In genomic region chr2:2671826-2672225, GRCh38 we compare ENCODE assay signal across 19 cellular contexts.
DNase-seq lines count a peak whose midpoint lies in the region; ATAC-seq and TF ChIP-seq lines count a peak whose summit lies in the region.
"Had no signal": no experiment of that assay in that cellular context is flagged by ENCODE, and none has a peak within 500 bp of the region (broad histone marks: within the 10 kb centered on the region; RNA-seq: fewer than 3 reads in every experiment).

No MANE protein-coding gene starts in this region.

- H3K4me2 ChIP-seq in GM23338, result no peak overlapping the region
- no peak overlapping the region for H3K4me2 ChIP-seq in neuronal stem cell (ENCODE audit: insufficient read depth, low read length, poor library complexity, severe bottlenecking)
- H3K4me2 ChIP-seq in MM.1S (ENCODE audit: low read depth, low read length), result no peak overlapping the region
- H3K4me2 ChIP-seq: A549; BLaER1 treated with 17β-estradiol and CSF1 and Interleukin-3, amounts not matched to agents 10 nM and 100 nM had no signal

- no peaks in the 10 kb centered on the region for H3K36me3 ChIP-seq in GM23338 (ENCODE audit: insufficient read depth)
- H3K36me3 ChIP-seq in neuronal stem cell (replicated peaks in 1 of 2; ENCODE audit: control insufficient read depth in 2 of 2, insufficient read depth in 2 of 2, low read length in 2 of 2), result no peaks in the 10 kb centered on the region
- no peaks in the 10 kb centered on the region for H3K36me3 ChIP-seq in MM.1S (replicated peaks; ENCODE audit: insufficient read depth, low read length)
- H3K36me3 ChIP-seq: BLaER1 treated with 17β-estradiol and CSF1 and Interleukin-3, amounts not matched to agents 10 nM and 100 nM had no signal

- H3K4me3 ChIP-seq in GM23338, result no peak overlapping the region
- H3K4me3 ChIP-seq in neuronal stem cell (ENCODE audit: low read length in 2 of 2), result no peak overlapping the region
- H3K4me3 ChIP-seq in MM.1S (ENCODE audit: low read length), result no peak overlapping the region
- H3K4me3 ChIP-seq: A549; BLaER1 treated with 17β-estradiol and CSF1 and Interleukin-3, amounts not matched to agents 10 nM and 100 nM had no signal

- H3K9me3 ChIP-seq in neuronal stem cell (replicated peaks in 1 of 2; ENCODE audit: control insufficient read depth in 2 of 2, insufficient read depth in 1 of 2, low read depth in 1 of 2, low read length in 2 of 2) (peaks cover 0 to 2% of the 10 kb centered on the region in 2 donors), MM.1S (replicated peaks; ENCODE audit: insufficient read depth, low read length) (no peaks in the 10 kb centered on the region)
- H3K9me3 ChIP-seq: A549; BLaER1 treated with 17β-estradiol and CSF1 and Interleukin-3, amounts not matched to agents 10 nM and 100 nM; Caco-2 had no signal

- H3F3A ChIP-seq in GM23338 (replicated peaks; ENCODE audit: low read depth), result no peaks in the 10 kb centered on the region
- no peaks in the 10 kb centered on the region for H3F3A ChIP-seq in MM.1S (ENCODE audit: insufficient read depth, low read length)

- no peak overlapping the region for H2BK5ac ChIP-seq in neuronal stem cell (ENCODE audit: low read length)

- peaks cover 16% of the 10 kb centered on the region for H3K27me3 Mint-ChIP-seq in GM23338 (ENCODE audit: insufficient read depth, low read depth, poor library complexity)
- H3K27me3 Mint-ChIP-seq: B cell; CD4-positive, alpha-beta T cell had no signal

- H3K79me2 ChIP-seq in GM23338 (replicated peaks; ENCODE audit: insufficient read depth) (no peaks in the 10 kb centered on the region), MM.1S (ENCODE audit: low read length) (no peaks in the 10 kb centered on the region)

- no peak overlapping the region for H3K23ac ChIP-seq in neuronal stem cell (ENCODE audit: low read depth, low read length, poor library complexity)

- no peak overlapping the region for H3K27ac Mint-ChIP-seq in GM23338
- H3K27ac Mint-ChIP-seq: B cell; CD4-positive, alpha-beta T cell; CD8-positive, alpha-beta T cell had no signal

- no peak overlapping the region for H2BK12ac ChIP-seq in neuronal stem cell (ENCODE audit: low read length)

- no peak overlapping the region for H4K91ac ChIP-seq in neuronal stem cell (ENCODE audit: low read depth, low read length, poor library complexity)

- H3K4me1 ChIP-seq in GM23338 (ENCODE audit: insufficient read depth), result no peaks in the 10 kb centered on the region; the same call in 1 of the 2 replicates
- no peaks in the 10 kb centered on the region for H3K4me1 ChIP-seq in neuronal stem cell (ENCODE audit: control insufficient read depth in 2 of 2, insufficient read depth in 1 of 2, low read depth in 1 of 2, low read length in 2 of 2)
- no peaks in the 10 kb centered on the region for H3K4me1 ChIP-seq in MM.1S (ENCODE audit: low read length)
- H3K4me1 ChIP-seq: A549; BLaER1 treated with 17β-estradiol and CSF1 and Interleukin-3, amounts not matched to agents 10 nM and 100 nM; Caco-2 had no signal

- H3K9me3 Mint-ChIP-seq in GM23338, result peaks cover 4% of the 10 kb centered on the region; the same call in 1 of the 3 replicates
- H3K9me3 Mint-ChIP-seq: CD4-positive, alpha-beta T cell; CD8-positive, alpha-beta T cell had no signal

- H4K20me1 ChIP-seq in GM23338 (replicated peaks; ENCODE audit: insufficient read depth) (no peaks in the 10 kb centered on the region), MM.1S (ENCODE audit: insufficient read depth, low read length) (no peaks in the 10 kb centered on the region)

- peaks cover 12% of the 10 kb centered on the region; the same call in 2 of the 3 replicates for H3K4me1 Mint-ChIP-seq in GM23338
- H3K4me1 Mint-ChIP-seq: B cell had no signal

- no peak overlapping the region for H2BK120ac ChIP-seq in neuronal stem cell (ENCODE audit: low read depth, low read length)

- H2BK15ac ChIP-seq in neuronal stem cell (ENCODE audit: low read length), result no peak overlapping the region

- DNase-seq in GM23338 (ENCODE audit: low spot score) (no peak), globus pallidus (ENCODE audit: low spot score) (peak; percentile 43), neuronal stem cell (ENCODE audit: low spot score) (no peak), putamen (ENCODE audit: low spot score) (peak; percentile 21), NCI-H226 (no peak), cerebellar cortex (ENCODE audit: low spot score) (no peak), MM.1S (no peak)
- DNase-seq: AML-193; Caco-2; Calu3; CD4-positive, alpha-beta T cell; CD8-positive, alpha-beta T cell; DMS79 treated with DMSO at 0.1 percent for 48 hours; GF-D8 had no signal

- WGBS in neuronal stem cell (ENCODE audit: extremely low coverage in 2 of 2, insufficient read length in 2 of 2, insufficient replicate concordance in 1 of 2), 2 donors, result no CpG with 5 or more reads among the region's 6 CpGs

- peaks cover 4% of the 10 kb centered on the region; the same call in 1 of the 3 replicates for H3K36me3 Mint-ChIP-seq in GM23338 (ENCODE audit: low read depth)
- H3K36me3 Mint-ChIP-seq: CD8-positive, alpha-beta T cell had no signal

- H2AFZ ChIP-seq in GM23338 (peak overlapping the region; percentile 69), neuronal stem cell (ENCODE audit: low read length) (no peak overlapping the region), MM.1S (ENCODE audit: low read length) (no peak overlapping the region)

- no peak overlapping the region for H2AK5ac ChIP-seq in neuronal stem cell (ENCODE audit: low read depth, low read length)

- no peak overlapping the region for H3K18ac ChIP-seq in neuronal stem cell (ENCODE audit: low read length)

- TF ChIP-seq CTCF in GM23338 (conservative IDR thresholded peaks at IDR 0.05; ENCODE audit: low read depth in 2 of 2) (no peak), MM.1S (IDR thresholded peaks at IDR 0.05; ENCODE audit: low read length) (no peak)

- H3K14ac ChIP-seq in neuronal stem cell (ENCODE audit: low read length), result no peak overlapping the region

- no peak overlapping the region for H3K9ac ChIP-seq in neuronal stem cell (ENCODE audit: low read depth, low read length, poor library complexity)
- H3K9ac ChIP-seq in MM.1S (ENCODE audit: low read length), result no peak overlapping the region
- H3K9ac ChIP-seq: BLaER1 treated with 17β-estradiol and CSF1 and Interleukin-3, amounts not matched to agents 10 nM and 100 nM had no signal

- no peaks in the 10 kb centered on the region for H3K79me1 ChIP-seq in neuronal stem cell (ENCODE audit: low read depth, low read length)

- H3K4ac ChIP-seq in neuronal stem cell (ENCODE audit: low read length), result peak overlapping the region; percentile 39

- no peak overlapping the region for H4K8ac ChIP-seq in neuronal stem cell (ENCODE audit: low read depth, low read length)

- H3K27ac ChIP-seq in GM23338 (ENCODE audit: low read depth), result no peak overlapping the region
- no peak overlapping the region for H3K27ac ChIP-seq in neuronal stem cell (replicated peaks; ENCODE audit: low read length)
- H3K27ac ChIP-seq in MM.1S (ENCODE audit: low read length), result no peak overlapping the region
- H3K27ac ChIP-seq: 22Rv1; A549; BLaER1 treated with 17β-estradiol and CSF1 and Interleukin-3, amounts not matched to agents 10 nM and 100 nM; C4-2B had no signal

- H3K27me3 ChIP-seq in GM23338 (ENCODE audit: insufficient read depth), result no peaks in the 10 kb centered on the region
- no peaks in the 10 kb centered on the region for H3K27me3 ChIP-seq in neuronal stem cell (ENCODE audit: control insufficient read depth in 3 of 3, insufficient read depth in 3 of 3, low read depth in 1 of 3, low read length in 3 of 3)
- no peaks in the 10 kb centered on the region for H3K27me3 ChIP-seq in MM.1S (replicated peaks; ENCODE audit: insufficient read depth, low read length)
- H3K27me3 ChIP-seq: BLaER1 treated with 17β-estradiol and CSF1 and Interleukin-3, amounts not matched to agents 10 nM and 100 nM had no signal

- ATAC-seq in GM23338, result no peak
- ATAC-seq: A549; CD8-positive, alpha-beta T cell had no signal

- H3K4me3 Mint-ChIP-seq in GM23338, result no peak overlapping the region
- H3K4me3 Mint-ChIP-seq: B cell; CD4-positive, alpha-beta T cell; CD8-positive, alpha-beta T cell had no signal

- H3K9me2 ChIP-seq in GM23338 (ENCODE audit: insufficient read depth) (peaks cover 20% of the 10 kb centered on the region), MM.1S (replicated peaks; ENCODE audit: insufficient read depth, low read length) (no peaks in the 10 kb centered on the region)

TF ChIP-seq in GM23338, 12 proteins besides CTCF, POLR2A, EP300 and RAD21 (continues in another document):
- TF ChIP-seq NANOG (IDR thresholded peaks at IDR 0.05; ENCODE audit: borderline replicate concordance) (no peak), POLR2AphosphoS5 (IDR thresholded peaks at IDR 0.05; ENCODE audit: low read depth) (no peak), ZNF331 (CRISPR knock-in tag; IDR thresholded peaks at IDR 0.05; ENCODE audit: low read depth) (no peak), ZNF114 (CRISPR knock-in tag; IDR thresholded peaks at IDR 0.05) (no peak), CREB1 (CRISPR knock-in tag; IDR thresholded peaks at IDR 0.05; ENCODE audit: low read depth) (no peak), ETS1 (IDR thresholded peaks at IDR 0.05) (no peak), JUNB (IDR thresholded peaks at IDR 0.05; ENCODE audit: unreplicated experiment) (no peak), STAT1 (IDR thresholded peaks at IDR 0.05; ENCODE audit: unreplicated experiment) (no peak), EZH2 (IDR thresholded peaks at IDR 0.05; ENCODE audit: low read depth, unreplicated experiment) (no peak)

Comparison
In these comparisons a context has a peak if more than half of its experiments do, and no peak if none do; other contexts are left out.
1. DNase-seq: peak in globus pallidus (single experiment) and putamen (single experiment); none in GM23338 (single experiment), neuronal stem cell (single experiment), NCI-H226 (single experiment), cerebellar cortex (single experiment) and MM.1S (single experiment).